In the genomic region with DNA sequence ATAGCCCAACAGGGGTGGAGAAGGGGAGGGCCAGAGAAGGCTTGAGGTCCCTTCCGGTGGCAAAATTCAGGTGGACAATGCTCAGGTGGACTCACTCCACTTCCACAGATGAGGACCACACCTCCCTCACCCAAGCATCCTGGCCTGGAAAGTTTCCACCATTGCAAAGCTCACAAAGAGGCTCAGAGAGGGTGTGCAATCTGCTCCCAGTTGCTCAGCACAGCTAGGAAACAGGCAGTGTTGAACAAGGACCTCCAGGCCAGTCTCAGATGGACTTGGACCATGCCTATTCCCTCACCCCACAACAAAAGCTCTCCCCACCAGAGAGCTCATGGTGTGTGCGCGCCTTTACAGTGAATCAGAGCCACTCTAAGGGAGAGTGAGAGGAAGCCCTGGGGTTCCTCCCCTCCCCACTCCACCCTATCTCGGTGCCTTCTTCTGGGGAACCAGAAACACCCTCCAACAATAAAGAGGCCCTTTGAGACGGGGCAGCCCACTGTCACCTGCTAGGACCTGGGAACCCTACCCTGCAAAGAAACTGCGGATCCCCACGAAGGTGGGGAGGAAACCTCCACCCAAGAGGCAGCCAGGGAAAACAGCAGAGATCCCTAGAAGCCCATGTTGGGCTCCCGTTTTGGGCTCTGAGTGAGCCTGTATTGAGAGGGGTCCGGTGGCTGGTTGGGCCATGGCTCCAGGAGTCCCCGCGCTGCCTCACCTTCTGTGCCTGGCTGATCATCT, we compare ENCODE assay signal across 1 cellular context.
TF ChIP-seq lines count a peak whose summit lies in the region.

No MANE protein-coding gene starts in this region.

TF ChIP-seq in GM12878, 131 proteins besides CTCF, POLR2A, EP300 and RAD21:
- TF ChIP-seq GATAD2B (conservative IDR thresholded peaks at IDR 0.05; ENCODE audit: low read depth) (no peak), PAX5 (IDR thresholded peaks at IDR 0.05; ENCODE audit: borderline replicate concordance, low read depth, low read length) (no peak), RAD51 (IDR thresholded peaks at IDR 0.05) (no peak), ZNF217 (IDR thresholded peaks at IDR 0.05) (0 out of 2 replicates have a peak, but pooled peaks have one; percentile 27), SMARCA5 (IDR thresholded peaks at IDR 0.05) (peak; percentile 77; the same call in 1 of the 2 replicates), SRF (IDR thresholded peaks at IDR 0.05; ENCODE audit: low read depth in 2 of 2, low read length in 2 of 2) (no peak), NFYA (IDR thresholded peaks at IDR 0.05; ENCODE audit: borderline replicate concordance, low read depth, low read length) (no peak), NR2F1 (conservative IDR thresholded peaks at IDR 0.05) (no peak), SIX5 (IDR thresholded peaks at IDR 0.05; ENCODE audit: low read depth, low read length, severe bottlenecking) (no peak), SIN3A (IDR thresholded peaks at IDR 0.05; ENCODE audit: low read depth, low read length) (no peak), PML (IDR thresholded peaks at IDR 0.05; ENCODE audit: low read length) (no peak), CBFB (IDR thresholded peaks at IDR 0.05; ENCODE audit: low read depth) (no peak), SMAD5 (IDR thresholded peaks at IDR 0.05; ENCODE audit: low read depth) (no peak), SUZ12 (IDR thresholded peaks at IDR 0.05; ENCODE audit: unreplicated experiment) (no peak), IRF4 (IDR thresholded peaks at IDR 0.05; ENCODE audit: low read depth, low read length) (0 out of 2 replicates have a peak, but pooled peaks have one; percentile 23), ZNF207 (IDR thresholded peaks at IDR 0.05; ENCODE audit: borderline replicate concordance) (no peak), KDM1A (IDR thresholded peaks at IDR 0.05; ENCODE audit: borderline replicate concordance) (no peak), MTA2 (IDR thresholded peaks at IDR 0.05; ENCODE audit: low read depth) (no peak), NFXL1 (IDR thresholded peaks at IDR 0.05; ENCODE audit: borderline replicate concordance) (peak; percentile 46; the same call in 1 of the 2 replicates), KAT2A (conservative IDR thresholded peaks at IDR 0.05; ENCODE audit: control insufficient read depth, low read depth, low read length) (no peak), CBX5 (IDR thresholded peaks at IDR 0.05; ENCODE audit: low read depth) (no peak)
- TF ChIP-seq, protein P1, sequence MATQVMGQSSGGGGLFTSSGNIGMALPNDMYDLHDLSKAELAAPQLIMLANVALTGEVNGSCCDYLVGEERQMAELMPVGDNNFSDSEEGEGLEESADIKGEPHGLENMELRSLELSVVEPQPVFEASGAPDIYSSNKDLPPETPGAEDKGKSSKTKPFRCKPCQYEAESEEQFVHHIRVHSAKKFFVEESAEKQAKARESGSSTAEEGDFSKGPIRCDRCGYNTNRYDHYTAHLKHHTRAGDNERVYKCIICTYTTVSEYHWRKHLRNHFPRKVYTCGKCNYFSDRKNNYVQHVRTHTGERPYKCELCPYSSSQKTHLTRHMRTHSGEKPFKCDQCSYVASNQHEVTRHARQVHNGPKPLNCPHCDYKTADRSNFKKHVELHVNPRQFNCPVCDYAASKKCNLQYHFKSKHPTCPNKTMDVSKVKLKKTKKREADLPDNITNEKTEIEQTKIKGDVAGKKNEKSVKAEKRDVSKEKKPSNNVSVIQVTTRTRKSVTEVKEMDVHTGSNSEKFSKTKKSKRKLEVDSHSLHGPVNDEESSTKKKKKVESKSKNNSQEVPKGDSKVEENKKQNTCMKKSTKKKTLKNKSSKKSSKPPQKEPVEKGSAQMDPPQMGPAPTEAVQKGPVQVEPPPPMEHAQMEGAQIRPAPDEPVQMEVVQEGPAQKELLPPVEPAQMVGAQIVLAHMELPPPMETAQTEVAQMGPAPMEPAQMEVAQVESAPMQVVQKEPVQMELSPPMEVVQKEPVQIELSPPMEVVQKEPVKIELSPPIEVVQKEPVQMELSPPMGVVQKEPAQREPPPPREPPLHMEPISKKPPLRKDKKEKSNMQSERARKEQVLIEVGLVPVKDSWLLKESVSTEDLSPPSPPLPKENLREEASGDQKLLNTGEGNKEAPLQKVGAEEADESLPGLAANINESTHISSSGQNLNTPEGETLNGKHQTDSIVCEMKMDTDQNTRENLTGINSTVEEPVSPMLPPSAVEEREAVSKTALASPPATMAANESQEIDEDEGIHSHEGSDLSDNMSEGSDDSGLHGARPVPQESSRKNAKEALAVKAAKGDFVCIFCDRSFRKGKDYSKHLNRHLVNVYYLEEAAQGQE (IDR thresholded peaks at IDR 0.05; ENCODE audit: low read depth, low read length), result no peak
- TF ChIP-seq, protein P2, sequence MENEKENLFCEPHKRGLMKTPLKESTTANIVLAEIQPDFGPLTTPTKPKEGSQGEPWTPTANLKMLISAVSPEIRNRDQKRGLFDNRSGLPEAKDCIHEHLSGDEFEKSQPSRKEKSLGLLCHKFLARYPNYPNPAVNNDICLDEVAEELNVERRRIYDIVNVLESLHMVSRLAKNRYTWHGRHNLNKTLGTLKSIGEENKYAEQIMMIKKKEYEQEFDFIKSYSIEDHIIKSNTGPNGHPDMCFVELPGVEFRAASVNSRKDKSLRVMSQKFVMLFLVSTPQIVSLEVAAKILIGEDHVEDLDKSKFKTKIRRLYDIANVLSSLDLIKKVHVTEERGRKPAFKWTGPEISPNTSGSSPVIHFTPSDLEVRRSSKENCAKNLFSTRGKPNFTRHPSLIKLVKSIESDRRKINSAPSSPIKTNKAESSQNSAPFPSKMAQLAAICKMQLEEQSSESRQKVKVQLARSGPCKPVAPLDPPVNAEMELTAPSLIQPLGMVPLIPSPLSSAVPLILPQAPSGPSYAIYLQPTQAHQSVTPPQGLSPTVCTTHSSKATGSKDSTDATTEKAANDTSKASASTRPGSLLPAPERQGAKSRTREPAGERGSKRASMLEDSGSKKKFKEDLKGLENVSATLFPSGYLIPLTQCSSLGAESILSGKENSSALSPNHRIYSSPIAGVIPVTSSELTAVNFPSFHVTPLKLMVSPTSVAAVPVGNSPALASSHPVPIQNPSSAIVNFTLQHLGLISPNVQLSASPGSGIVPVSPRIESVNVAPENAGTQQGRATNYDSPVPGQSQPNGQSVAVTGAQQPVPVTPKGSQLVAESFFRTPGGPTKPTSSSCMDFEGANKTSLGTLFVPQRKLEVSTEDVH (IDR thresholded peaks at IDR 0.05; ENCODE audit: low read depth, partially characterized antibody), result no peak
- TF ChIP-seq, protein P3, sequence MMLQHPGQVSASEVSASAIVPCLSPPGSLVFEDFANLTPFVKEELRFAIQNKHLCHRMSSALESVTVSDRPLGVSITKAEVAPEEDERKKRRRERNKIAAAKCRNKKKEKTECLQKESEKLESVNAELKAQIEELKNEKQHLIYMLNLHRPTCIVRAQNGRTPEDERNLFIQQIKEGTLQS (IDR thresholded peaks at IDR 0.05; ENCODE audit: borderline replicate concordance, extremely low read depth, low read depth, low read length), result no peak
